8 cellular contexts compared by ENCODE assay signal in the genomic region with DNA sequence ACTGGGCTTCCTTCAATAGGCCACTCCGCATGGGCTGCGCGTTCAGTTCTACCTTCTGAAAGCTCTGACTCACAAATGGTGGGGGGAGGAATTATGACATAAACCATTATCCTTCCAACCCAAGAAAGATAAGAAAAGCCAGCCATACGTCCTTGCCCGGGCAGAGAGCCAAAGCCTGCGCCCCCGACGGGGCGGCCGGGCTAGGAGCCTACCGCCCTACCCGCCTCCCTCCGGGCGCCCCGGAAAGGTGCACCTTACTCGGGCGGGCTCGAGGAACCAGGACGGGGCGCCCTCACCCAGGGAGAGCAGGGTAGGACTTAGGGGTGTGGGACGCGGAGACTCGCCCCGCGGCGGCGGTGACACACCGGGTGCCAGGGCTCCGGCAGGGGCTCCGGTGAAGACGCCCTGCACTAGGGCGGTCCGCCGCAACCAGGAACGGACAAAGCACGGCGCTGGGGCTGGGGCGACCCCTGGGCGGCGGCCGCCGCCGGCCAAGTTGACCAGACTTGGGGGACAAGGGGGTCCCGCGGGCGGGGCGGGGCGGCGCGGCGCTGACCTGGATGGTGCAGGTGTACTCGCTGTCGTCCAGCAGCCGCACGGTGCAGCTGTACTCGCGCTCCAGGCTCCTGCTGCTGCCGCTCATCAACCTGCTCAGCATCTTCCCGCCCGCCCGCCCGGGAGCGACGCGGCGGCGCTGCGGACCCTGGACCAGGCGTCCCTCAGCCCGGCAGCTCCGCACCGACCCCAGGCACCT. TPM values are rescaled to one million over a fixed set of nuclear protein-coding genes. Genes with fewer than 3 reads are reported as not detected.
DNase-seq lines count a peak whose midpoint lies in the region; ATAC-seq, FAIRE-seq and TF ChIP-seq lines count a peak whose summit lies in the region.

No MANE protein-coding gene starts in this region.

- no peak overlapping the region for H2AFZ ChIP-seq in HepG2 (ENCODE audit: low read length)

- ATAC-seq in CD8-positive, alpha-beta T cell = peak; percentile 21
- ATAC-seq in GM21447 (IDR thresholded peaks at IDR 0.05; ENCODE audit: unreplicated experiment) = peak; percentile 32
- peak; percentile 74 for ATAC-seq in HepG2

- under 1% methylated on average over 71 of the region's 72 CpGs for WGBS in HUES64
- WGBS in HepG2 (ENCODE audit: low lambda C conversion rate) = 69% methylated on average over 29 of the region's 72 CpGs

- H3K9me3 Mint-ChIP-seq in CD8-positive, alpha-beta T cell = no peaks in the 10 kb centered on the region
- H3K9me3 Mint-ChIP-seq in chondrocyte (ENCODE audit: low read depth) = no peaks in the 10 kb centered on the region

- POLR2A ChIA-PET in CD8-positive, alpha-beta T cell (lab: Charles Lee) = no interaction called here
- POLR2A ChIA-PET in HepG2 (lab: Yijun Ruan, JAX) = no interaction called here

- no peak for TF ChIP-seq RAD21 in HepG2 (CRISPR knock-in tag; IDR thresholded peaks at IDR 0.05)

- peaks cover 19% of the 10 kb centered on the region for H3K4me1 Mint-ChIP-seq in CD8-positive, alpha-beta T cell (ENCODE audit: low read depth)
- H3K4me1 Mint-ChIP-seq in chondrocyte (ENCODE audit: low read depth) = peaks cover 20% of the 10 kb centered on the region

- BruUV-seq in HepG2 (replicated peaks; lab: Mats Ljungman, UMichigan) = no TSS peak

- H3K36me3 Mint-ChIP-seq in CD8-positive, alpha-beta T cell = peaks cover 2% of the 10 kb centered on the region
- no peaks in the 10 kb centered on the region for H3K36me3 Mint-ChIP-seq in chondrocyte (ENCODE audit: low read depth)

- no peaks in the 10 kb centered on the region for H3K79me2 ChIP-seq in HepG2 (ENCODE audit: insufficient read depth, low read length)

- FAIRE-seq in HepG2 (lab: Jason Lieb, UNC) = no peak

- H4K20me1 ChIP-seq in HepG2 (ENCODE audit: insufficient read depth, low read length) = no peaks in the 10 kb centered on the region

- H3K4me3 Mint-ChIP-seq in CD8-positive, alpha-beta T cell = peak overlapping the region; percentile 90
- H3K4me3 Mint-ChIP-seq in chondrocyte (ENCODE audit: unreplicated experiment) = peak overlapping the region; percentile 90

- H3K4me2 ChIP-seq in HepG2 (ENCODE audit: low read depth, low read length) = peak overlapping the region; percentile 75

- peak; percentile 3 to 61 (median 37) for DNase-seq in CD8-positive, alpha-beta T cell
- peak; percentile 49 for DNase-seq in activated CD4-positive, CD25-positive, alpha-beta regulatory T cell treated with anti-CD3 and anti-CD28 coated beads, Interleukin-2, amount 50 U/mL, for 72 hours
- peak; percentile 86 for DNase-seq in chondrocyte (ENCODE audit: low spot score)
- no peak for DNase-seq in HepG2 (ENCODE audit: low spot score)
- peak; percentile 37 for DNase-seq in stimulated activated CD4-positive, alpha-beta T cell treated with anti-CD3 and anti-CD28 coated beads, Interleukin-4, amount 100 ng/mL, for 4 hours
- no peak for DNase-seq in KBM-7

- intact Hi-C loops in CD8-positive, alpha-beta T cell (cut with DNase I, micrococcal nuclease) = loop anchor here in 1 of 2 experiments (1.0 to 2.0 kb wide), 2 partner anchors 94 to 232 kb away; partner anchors contain the start of genes CTDSPL2 and GOLM2
- intact Hi-C loops in HepG2 (cut with micrococcal nuclease; ENCODE audit: unreplicated experiment) = no loop called here

- no peaks in the 10 kb centered on the region for H3K9me3 ChIP-seq in CD8-positive, alpha-beta T cell (ENCODE audit: low read length)
- no peaks in the 10 kb centered on the region for H3K9me3 ChIP-seq in HUES64 (ENCODE audit: insufficient read depth, low read depth, low read length)
- no peaks in the 10 kb centered on the region for H3K9me3 ChIP-seq in HepG2 (ENCODE audit: low read length)

- H3K9ac ChIP-seq in HUES64 (ENCODE audit: low read depth, low read length) = peak overlapping the region; percentile 35
- no peak overlapping the region for H3K9ac ChIP-seq in HepG2 (ENCODE audit: insufficient read depth, low read depth, low read length)

- H3K4me1 ChIP-seq in CD8-positive, alpha-beta T cell (ENCODE audit: insufficient read depth, low read length) = peaks cover 16% of the 10 kb centered on the region
- H3K4me1 ChIP-seq in HUES64 (ENCODE audit: insufficient read depth, low read length) (peaks cover 8% of the 10 kb centered on the region), HepG2 (ENCODE audit: insufficient read depth, low read length) (peaks cover 32% of the 10 kb centered on the region)

- H3K27me3 Mint-ChIP-seq in CD8-positive, alpha-beta T cell (ENCODE audit: low read depth) = peaks cover 60% of the 10 kb centered on the region
- H3K27me3 Mint-ChIP-seq in chondrocyte (ENCODE audit: low read depth) = peaks cover 38% of the 10 kb centered on the region

- TF ChIP-seq CTCF in CD8-positive, alpha-beta T cell (IDR thresholded peaks at IDR 0.05) = no peak
- no peak for TF ChIP-seq CTCF in chondrocyte (IDR thresholded peaks at IDR 0.05)
- no peak for TF ChIP-seq CTCF in HepG2 (CRISPR knock-in tag; IDR thresholded peaks at IDR 0.05)

- H3K36me3 ChIP-seq in CD8-positive, alpha-beta T cell (ENCODE audit: insufficient read depth, low read length) = no peaks in the 10 kb centered on the region
- H3K36me3 ChIP-seq in HUES64 (ENCODE audit: insufficient read depth, low read length) (no peaks in the 10 kb centered on the region), HepG2 (replicated peaks in 1 of 2; ENCODE audit: control insufficient read depth in 1 of 2, insufficient read depth in 2 of 2, low read length in 2 of 2) (no peaks in the 10 kb centered on the region)

- no peak overlapping the region for H3K27ac ChIP-seq in CD8-positive, alpha-beta T cell (ENCODE audit: low read depth, low read length)
- no peak overlapping the region for H3K27ac ChIP-seq in HUES64 (ENCODE audit: low read depth, low read length)
- H3K27ac ChIP-seq in HepG2 (ENCODE audit: extremely low read length, insufficient read depth, low read length) = no peak overlapping the region

- peaks cover 14% of the 10 kb centered on the region for H3K27me3 ChIP-seq in CD8-positive, alpha-beta T cell (ENCODE audit: insufficient read depth, low read length)
- H3K27me3 ChIP-seq in HUES64 (ENCODE audit: insufficient read depth, low read length) (peaks cover 20% of the 10 kb centered on the region), HepG2 (ENCODE audit: control insufficient read depth in 1 of 2, insufficient read depth in 2 of 2, low read length in 2 of 2) (peaks cover 0 to 18% of the 10 kb centered on the region in 2 experiments; a peak in 2 of 5 replicates)

- TF ChIP-seq POLR2A in HepG2 (IDR thresholded peaks at IDR 0.05; ENCODE audit: insufficient read depth in 1 of 2, low read depth in 2 of 2, low read length in 2 of 2) = no peak

- no peak overlapping the region for H3K27ac Mint-ChIP-seq in CD8-positive, alpha-beta T cell
- peak overlapping the region; percentile 59 for H3K27ac Mint-ChIP-seq in chondrocyte (ENCODE audit: unreplicated experiment)

- H3K4me3 ChIP-seq in CD8-positive, alpha-beta T cell (ENCODE audit: low read depth, low read length) = peak overlapping the region; percentile 76
- H3K4me3 ChIP-seq in HUES64 (ENCODE audit: low read length) = peak overlapping the region; percentile 76
- H3K4me3 ChIP-seq in HepG2 (replicated peaks in 1 of 3; ENCODE audit: insufficient read depth in 1 of 3, low read depth in 2 of 3, low read length in 3 of 3) = peak overlapping the region in 2 of 3 experiments; percentile 63 to 72; a peak in 4 of 6 replicates

- no peak for TF ChIP-seq EP300 in HepG2 (IDR thresholded peaks at IDR 0.05; ENCODE audit: low read depth in 2 of 2, low read length in 2 of 2)
- no peak for TF ChIP-seq EP300 in HepG2 (CRISPR knock-in tag; IDR thresholded peaks at IDR 0.05; ENCODE audit: borderline replicate concordance)

- in situ Hi-C loops in HepG2 (cut with HindIII; ENCODE audit: extremely low pct_ligation_motif_present, low pct_unique_long_range_greater_than_20kb) = no loop called here
- in situ Hi-C loops in KBM-7 (cut with MboI; ENCODE audit: low pct_unique_long_range_greater_than_20kb, low sequenced_read_pairs) = no loop called here

- CTCF ChIA-PET in CD8-positive, alpha-beta T cell (lab: Charles Lee) = no interaction called here
- CTCF ChIA-PET in HepG2 (lab: Yijun Ruan, JAX; ENCODE audit: low intra/inter-chr PET ratio, low total read pairs) = no interaction called here

TF ChIP-seq in HepG2, 621 proteins besides CTCF, POLR2A, EP300 and RAD21 (continues in another document):
- peak; percentile 75 for TF ChIP-seq ZNF777 (CRISPR knock-in tag; IDR thresholded peaks at IDR 0.05)

RNA-seq across cellular contexts. Expression of gene FRMD5, which starts 0.5 kb away (rescaled TPM):
- not detected for total RNA-seq in CD8-positive, alpha-beta T cell
- polyA plus RNA-seq in HUES64 (2013, experiment 1 of 2) = 4.2 TPM
- 5.1 TPM for polyA plus RNA-seq in HUES64 (2013, experiment 2 of 2)
- total RNA-seq in chondrocyte = 0.31 to 1.6 TPM (median 1.5 TPM) in 3 replicates
- total RNA-seq in HepG2 (2016; rRNA removed; fragmentation: Illumina TruSeq; extraction: Trizol) = 0.93 and 1.00 TPM in 2 replicates
- total RNA-seq in HepG2 (2016; cell fraction: cytosol; rRNA removed; fragmentation: Illumina TruSeq; extraction: Trizol; ENCODE audit: low read depth) = 0.30 and 0.53 TPM in 2 replicates
- 1.00 and 1.2 TPM in 2 replicates for total RNA-seq in HepG2 (2016; cell fraction: insoluble cytoplasmic fraction; rRNA removed; fragmentation: Illumina TruSeq; extraction: Trizol)
- 0.53 and 0.93 TPM in 2 replicates for total RNA-seq in HepG2 (2016; cell fraction: membrane; rRNA removed; fragmentation: Illumina TruSeq; extraction: Trizol)
- total RNA-seq in HepG2 (2016; cell fraction: nucleus; rRNA removed; fragmentation: Illumina TruSeq; extraction: Trizol) = 1.1 and 1.7 TPM in 2 replicates
- 1.5 and 1.8 TPM in 2 replicates for polyA plus RNA-seq in HepG2 (2011; rRNA removed)
- polyA plus RNA-seq in HepG2 (2011; cell fraction: cytosol; rRNA removed) = 1.3 and 1.4 TPM in 2 replicates
- 2.4 and 2.5 TPM in 2 replicates for polyA plus RNA-seq in HepG2 (2011; cell fraction: nucleus; rRNA removed)
- polyA plus RNA-seq in HepG2 (2012) = 0.36 and 0.67 TPM in 2 replicates
- 0.14 and 0.16 TPM in 2 replicates for polyA plus RNA-seq in HepG2 (2016; cell fraction: cytosol; fragmentation: Illumina TruSeq; extraction: Trizol; ENCODE audit: low read depth)
- 0.88 and 1.3 TPM in 2 replicates for polyA plus RNA-seq in HepG2 (2016; cell fraction: insoluble cytoplasmic fraction; fragmentation: Illumina TruSeq; extraction: Trizol; ENCODE audit: low read depth)
- 0.37 and 0.39 TPM in 2 replicates for polyA plus RNA-seq in HepG2 (2016; cell fraction: membrane; fragmentation: Illumina TruSeq; extraction: Trizol; ENCODE audit: low read depth)
- 1.9 and 2.7 TPM in 2 replicates for polyA plus RNA-seq in HepG2 (2016; cell fraction: nucleus; fragmentation: Illumina TruSeq; extraction: Trizol; ENCODE audit: insufficient read depth, low read depth)
- 4.3 and 5.0 TPM in 2 replicates for polyA minus RNA-seq in HepG2 (2011; rRNA and poly(A)+ RNA removed; ENCODE audit: low replicate concordance)
- 1.1 and 1.3 TPM in 2 replicates for polyA minus RNA-seq in HepG2 (2011; cell fraction: cytosol; rRNA and poly(A)+ RNA removed)
- 3.0 and 3.7 TPM in 2 replicates for polyA minus RNA-seq in HepG2 (2011; cell fraction: nucleus; rRNA and poly(A)+ RNA removed)

Comparison
In these comparisons a context has a peak if more than half of its experiments do, and no peak if none do; other contexts are left out.
1. ATAC-seq: peak in every context shown above with its lines; median percentile 74 in HepG2; 32 in GM21447; 21 in CD8-positive, alpha-beta T cell.
2. DNase-seq: peak in CD8-positive, alpha-beta T cell (7 of 7), activated CD4-positive, CD25-positive, alpha-beta regulatory T cell treated with anti-CD3 and anti-CD28 coated beads, Interleukin-2, amount 50 U/mL, for 72 hours (single experiment), chondrocyte (single experiment) and stimulated activated CD4-positive, alpha-beta T cell treated with anti-CD3 and anti-CD28 coated beads, Interleukin-4, amount 100 ng/mL, for 4 hours (2 of 2); none in HepG2 (single experiment) and KBM-7 (single experiment).
3. Peak in every context shown above with its lines, with median percentiles within 50 percentile points of each other: H3K4me3 ChIP-seq.